In genomic region chr20:10513091-10513490, GRCh38 we compare ENCODE assay signal across 2 cellular contexts.
TF ChIP-seq lines count a peak whose summit lies in the region.

No MANE protein-coding gene starts in this region.

TF ChIP-seq in HepG2, 621 proteins besides CTCF, POLR2A, EP300 and RAD21 (continued from another document):
- TF ChIP-seq ZNF557 (CRISPR knock-in tag; IDR thresholded peaks at IDR 0.05) (no peak), PHF21A (CRISPR knock-in tag; IDR thresholded peaks at IDR 0.05) (no peak), TFAP4 (IDR thresholded peaks at IDR 0.05; ENCODE audit: borderline replicate concordance, low read depth) (no peak)

TF ChIP-seq in GM12878, 131 proteins besides CTCF, POLR2A, EP300 and RAD21:
- TF ChIP-seq USF1 (IDR thresholded peaks at IDR 0.05; ENCODE audit: borderline replicate concordance, extremely low read length, insufficient read depth, low read depth, low read length): no peak
- no peak for TF ChIP-seq USF2 (IDR thresholded peaks at IDR 0.05; ENCODE audit: borderline replicate concordance, low read depth, low read length)
- TF ChIP-seq RELB (IDR thresholded peaks at IDR 0.05; ENCODE audit: low read depth): no peak
